Comparison of ENCODE assay signal across 9 cellular contexts in genomic region chr1:212561501-212561931, GRCh38. TPM values are rescaled to one million over a fixed set of nuclear protein-coding genes. Genes with fewer than 3 reads are reported as not detected.
DNase-seq lines count a peak whose midpoint lies in the region; ATAC-seq, FAIRE-seq and TF ChIP-seq lines count a peak whose summit lies in the region.
"Had no signal": no experiment of that assay in that cellular context is flagged by ENCODE, and none has a peak within 500 bp of the region (broad histone marks: within the 10 kb centered on the region; RNA-seq: fewer than 3 reads in every experiment).

No MANE protein-coding gene starts in this region.

- H3K4me1 Mint-ChIP-seq in HFFc6 (ENCODE audit: low read depth) (peaks cover 38% of the 10 kb centered on the region), astrocyte (ENCODE audit: low read depth, unreplicated experiment) (peaks cover 13% of the 10 kb centered on the region)
- H3K4me1 Mint-ChIP-seq in activated T-cell treated with anti-CD3 and anti-CD28 coated beads, Interleukin-2, amount 50 U/mL, for 4 hours (ENCODE audit: low read depth), result peaks cover 26% of the 10 kb centered on the region

- peak overlapping the region; percentile 92 for H3K27ac ChIP-seq in astrocyte (ENCODE audit: low read depth, low read length)
- H3K27ac ChIP-seq in thyroid gland, result peak overlapping the region in 2 of 3 donors; percentile 31 to 53
- no peak overlapping the region for H3K27ac ChIP-seq in testis

- peak; percentile 80 for DNase-seq in HFFc6
- peak; percentile 68 for DNase-seq in astrocyte (ENCODE audit: low read depth)
- DNase-seq in iris pigment epithelial cell (ENCODE audit: low read depth), result peak; percentile 49
- DNase-seq in thyroid gland, result no peak
- no peak for DNase-seq in testis
- DNase-seq in GM12892 (ENCODE audit: insufficient read length), result no peak
- DNase-seq in activated T-cell treated with anti-CD3 and anti-CD28 coated beads, Interleukin-2, amount 50 U/mL, for 4 hours, result no peak
- DNase-seq: activated CD4-positive, alpha-beta T cell treated with anti-CD3 and anti-CD28 coated beads, Interleukin-2, amount 10 ng/mL, durations not matched to agents 7 days and 5 days had no signal

- H3K4me3 Mint-ChIP-seq in HFFc6, result peak overlapping the region; percentile 74
- no peak overlapping the region for H3K4me3 Mint-ChIP-seq in astrocyte (ENCODE audit: unreplicated experiment)
- no peak overlapping the region for H3K4me3 Mint-ChIP-seq in activated T-cell treated with anti-CD3 and anti-CD28 coated beads, Interleukin-2, amount 50 U/mL, for 4 hours
- H3K4me3 Mint-ChIP-seq: activated CD4-positive, alpha-beta T cell treated with anti-CD3 and anti-CD28 coated beads, Interleukin-2, amount 10 ng/mL, durations not matched to agents 7 days and 5 days; stimulated activated memory B cell treated with anti-CD40 and anti-IgM and Interleukin-4, amounts not matched to agents 10 μg/mL and 1 μg/mL and 100 μg/mL, for 72 hours had no signal

- intact Hi-C loops in thyroid gland (cut with DNase I) (no loop called here), testis (cut with DNase I; ENCODE audit: low total_unique reads) (no loop called here)

- 75 to 88% methylated on average over 5 of the region's 5 CpGs for WGBS in thyroid gland, 2 donors
- WGBS in testis, 2 donors, result 64 to 67% methylated on average over 5 of the region's 5 CpGs

- H3K27me3 Mint-ChIP-seq in HFFc6 (ENCODE audit: insufficient read depth) (peaks cover 11% of the 10 kb centered on the region), astrocyte (ENCODE audit: low read depth, unreplicated experiment) (no peaks in the 10 kb centered on the region)
- H3K27me3 Mint-ChIP-seq in activated T-cell treated with anti-CD3 and anti-CD28 coated beads, Interleukin-2, amount 50 U/mL, for 4 hours (ENCODE audit: low read depth), result peaks cover 4% of the 10 kb centered on the region
- H3K27me3 Mint-ChIP-seq: stimulated activated memory B cell treated with anti-CD40 and anti-IgM and Interleukin-4, amounts not matched to agents 10 μg/mL and 1 μg/mL and 100 μg/mL, for 72 hours had no signal

- H3K36me3 Mint-ChIP-seq in HFFc6 (ENCODE audit: low read depth), result no peaks in the 10 kb centered on the region
- no peaks in the 10 kb centered on the region for H3K36me3 Mint-ChIP-seq in astrocyte (ENCODE audit: low read depth, unreplicated experiment)
- no peaks in the 10 kb centered on the region for H3K36me3 Mint-ChIP-seq in activated T-cell treated with anti-CD3 and anti-CD28 coated beads, Interleukin-2, amount 50 U/mL, for 4 hours (ENCODE audit: insufficient read depth)
- H3K36me3 Mint-ChIP-seq: stimulated activated memory B cell treated with anti-CD40 and anti-IgM and Interleukin-4, amounts not matched to agents 10 μg/mL and 1 μg/mL and 100 μg/mL, for 72 hours had no signal

- TF ChIP-seq POLR2A in thyroid gland (IDR thresholded peaks at IDR 0.05) (no peak), testis (IDR thresholded peaks at IDR 0.05) (no peak), GM12892 (IDR thresholded peaks at IDR 0.05; ENCODE audit: low read depth, low read length) (no peak)

- H3K36me3 ChIP-seq in astrocyte (ENCODE audit: insufficient read depth, low read length), result no peaks in the 10 kb centered on the region
- H3K36me3 ChIP-seq in thyroid gland, result no peaks in the 10 kb centered on the region
- no peaks in the 10 kb centered on the region for H3K36me3 ChIP-seq in testis (ENCODE audit: low read depth, missing control alignments)

- peak overlapping the region; percentile 77 for H3K27ac Mint-ChIP-seq in HFFc6
- H3K27ac Mint-ChIP-seq in astrocyte (ENCODE audit: unreplicated experiment), result peak overlapping the region; percentile 77
- H3K27ac Mint-ChIP-seq: activated CD4-positive, alpha-beta T cell treated with anti-CD3 and anti-CD28 coated beads, Interleukin-2, amount 10 ng/mL, durations not matched to agents 7 days and 5 days had no signal

- H3K4me1 ChIP-seq in astrocyte (ENCODE audit: insufficient read depth, low read length), result peaks cover 26% of the 10 kb centered on the region
- peaks cover 5 to 22% of the 10 kb centered on the region in 2 donors for H3K4me1 ChIP-seq in thyroid gland
- H3K4me1 ChIP-seq in testis, result peaks cover 6% of the 10 kb centered on the region

- H3K4me2 ChIP-seq in astrocyte (ENCODE audit: low read length), result peak overlapping the region; percentile 80

- H4K20me1 ChIP-seq in astrocyte (ENCODE audit: insufficient read depth, low read length), result no peaks in the 10 kb centered on the region

- H3K9ac ChIP-seq in astrocyte (ENCODE audit: low read length), result peak overlapping the region; percentile 72

- H3K79me2 ChIP-seq in astrocyte (ENCODE audit: insufficient read depth, low read length), result no peaks in the 10 kb centered on the region

- FAIRE-seq in astrocyte (lab: Jason Lieb, UNC) (no peak), GM12892 (lab: Jason Lieb, UNC) (no peak)

- TF ChIP-seq CTCF in HFFc6 (IDR thresholded peaks at IDR 0.05) (no peak), astrocyte (IDR thresholded peaks at IDR 0.05; ENCODE audit: insufficient read depth, low read depth, low read length) (no peak), thyroid gland (IDR thresholded peaks at IDR 0.05) (no peak), testis (IDR thresholded peaks at IDR 0.05) (no peak)

- H3K9me3 ChIP-seq in astrocyte (ENCODE audit: insufficient read depth, low read depth, low read length) (no peaks in the 10 kb centered on the region), thyroid gland (no peaks in the 10 kb centered on the region), testis (no peaks in the 10 kb centered on the region)

- H2AFZ ChIP-seq in astrocyte (ENCODE audit: low read depth, low read length), result peak overlapping the region; percentile 86

- no peak for ATAC-seq in activated T-cell treated with anti-CD3 and anti-CD28 coated beads, Interleukin-2, amount 50 U/mL, for 4 hours
- ATAC-seq: stimulated activated memory B cell treated with anti-CD40 and anti-IgM and Interleukin-4, amounts not matched to agents 10 μg/mL and 1 μg/mL and 100 μg/mL, for 72 hours had no signal

- no peaks in the 10 kb centered on the region for H3K27me3 ChIP-seq in astrocyte (ENCODE audit: insufficient read depth, low read length)
- no peaks in the 10 kb centered on the region for H3K27me3 ChIP-seq in thyroid gland
- no peaks in the 10 kb centered on the region for H3K27me3 ChIP-seq in testis

- H3K9me3 Mint-ChIP-seq in HFFc6 (peaks cover 3% of the 10 kb centered on the region; the same call in 1 of the 2 replicates), astrocyte (ENCODE audit: unreplicated experiment) (no peaks in the 10 kb centered on the region)
- peaks cover 4% of the 10 kb centered on the region for H3K9me3 Mint-ChIP-seq in activated T-cell treated with anti-CD3 and anti-CD28 coated beads, Interleukin-2, amount 50 U/mL, for 4 hours
- H3K9me3 Mint-ChIP-seq: stimulated activated memory B cell treated with anti-CD40 and anti-IgM and Interleukin-4, amounts not matched to agents 10 μg/mL and 1 μg/mL and 100 μg/mL, for 72 hours had no signal

- H3K4me3 ChIP-seq in astrocyte (ENCODE audit: insufficient read depth, low read depth, low read length) (peak overlapping the region; percentile 20), thyroid gland (replicated peaks in 1 of 3) (no peak overlapping the region), testis (no peak overlapping the region)

RNA-seq across cellular contexts. Expression of gene ATF3, which starts 47.0 kb away (rescaled TPM):
- 1 to 10 TPM; 1.9 to 5.5 (median 4.8) TPM for total RNA-seq in HFFc6 (2021; fragmentation: NEBNext Ultra II Directional; extraction: Animal tissue kit (Norgen Biotek cat#: 25700))
- total RNA-seq in astrocyte (72.5 and 87.6 TPM in 2 replicates), thyroid gland (10 to 100 TPM in 3 of 4 donors, 1 to 10 TPM in 1; 9.2 to 21.2 (median 14.7) TPM), testis (1 to 10 TPM; 3.2 to 4.6 TPM)
- polyA plus RNA-seq in testis (ENCODE audit: insufficient read depth, low read depth, low replicate concordance), result 9.0 TPM
- 17.0 TPM for polyA plus RNA-seq in GM12892 (2012; ENCODE audit: missing spikeins)
- total RNA-seq in activated T-cell treated with anti-CD3 and anti-CD28 coated beads, Interleukin-2, amount 50 U/mL, for 4 hours, result 10 to 100 TPM; 14.8 to 27.2 (median 16.8) TPM

Comparison
In these comparisons a context has a peak if more than half of its experiments do, and no peak if none do; other contexts are left out.
1. DNase-seq: peak in HFFc6 (single experiment), astrocyte (single experiment) and iris pigment epithelial cell (single experiment); none in thyroid gland (0 of 2), testis (single experiment), GM12892 (single experiment) and activated T-cell treated with anti-CD3 and anti-CD28 coated beads, Interleukin-2, amount 50 U/mL, for 4 hours (single experiment).
2. H3K27ac ChIP-seq: peak in astrocyte (single experiment) and thyroid gland (2 of 3); none in testis (0 of 2).